Comparison of ENCODE assay signal across 11 cellular contexts in genomic region chr15:86183765-86184491, GRCh38.
DNase-seq lines count a peak whose midpoint lies in the region; ATAC-seq and FAIRE-seq lines count a peak whose summit lies in the region.
"Had no signal": no experiment of that assay in that cellular context is flagged by ENCODE, and none has a peak within 500 bp of the region (broad histone marks: within the 10 kb centered on the region; RNA-seq: fewer than 3 reads in every experiment).

No MANE protein-coding gene starts in this region.

- peak; percentile 61 for ATAC-seq in HG02938 (IDR thresholded peaks at IDR 0.05; ENCODE audit: unreplicated experiment)
- peak; percentile 92 to 96 for ATAC-seq in activated T-cell treated with anti-CD3 and anti-CD28 coated beads, Interleukin-2, amount 50 U/mL, for 72 hours (replicated peaks in 1 of 2)
- no peak for ATAC-seq in HG03095 (IDR thresholded peaks at IDR 0.05; ENCODE audit: unreplicated experiment)
- ATAC-seq: heart left ventricle, lower lobe of right lung had no signal

- H3K27ac Mint-ChIP-seq in activated T-cell treated with anti-CD3 and anti-CD28 coated beads, Interleukin-2, amount 50 U/mL, for 72 hours, result no peak overlapping the region

- H3K4me3 Mint-ChIP-seq in activated T-cell treated with anti-CD3 and anti-CD28 coated beads, Interleukin-2, amount 50 U/mL, for 72 hours, result no peak overlapping the region

- FAIRE-seq in GM19239 (lab: Jason Lieb, UNC), result no peak

- no peaks in the 10 kb centered on the region for H3K36me3 Mint-ChIP-seq in activated T-cell treated with anti-CD3 and anti-CD28 coated beads, Interleukin-2, amount 50 U/mL, for 72 hours (ENCODE audit: insufficient read depth in 2 of 2)

- DNase-seq in D341Med (ENCODE audit: low spot score) (peak; percentile 69), putamen (ENCODE audit: low spot score) (peak; percentile 66), ecto neural progenitor cell (ENCODE audit: low spot score) (no peak), GM19239 (ENCODE audit: insufficient read length, low spot score) (no peak), activated gamma-delta T cell (lab: John Stamatoyannopoulos, UW) (no peak)
- peak; percentile 38 to 51 for DNase-seq in activated T-cell treated with anti-CD3 and anti-CD28 coated beads, Interleukin-2, amount 50 U/mL, for 72 hours
- DNase-seq: heart left ventricle, lower lobe of right lung, NCI-H1092 had no signal

- peaks cover 15% of the 10 kb centered on the region for H3K27me3 Mint-ChIP-seq in activated T-cell treated with anti-CD3 and anti-CD28 coated beads, Interleukin-2, amount 50 U/mL, for 72 hours (ENCODE audit: low read depth)

- H3K4me1 Mint-ChIP-seq in activated T-cell treated with anti-CD3 and anti-CD28 coated beads, Interleukin-2, amount 50 U/mL, for 72 hours (ENCODE audit: low read depth), result no peaks in the 10 kb centered on the region

- H3K9me3 Mint-ChIP-seq in activated T-cell treated with anti-CD3 and anti-CD28 coated beads, Interleukin-2, amount 50 U/mL, for 72 hours, result no peaks in the 10 kb centered on the region

Comparison
In these comparisons a context has a peak if more than half of its experiments do, and no peak if none do; other contexts are left out.
1. DNase-seq: peak in D341Med (single experiment), activated T-cell treated with anti-CD3 and anti-CD28 coated beads, Interleukin-2, amount 50 U/mL, for 72 hours (2 of 2) and putamen (single experiment); none in ecto neural progenitor cell (single experiment), GM19239 (single experiment) and activated gamma-delta T cell (single experiment).